Comparison of ENCODE assay signal across 8 cellular contexts in the genomic region with DNA sequence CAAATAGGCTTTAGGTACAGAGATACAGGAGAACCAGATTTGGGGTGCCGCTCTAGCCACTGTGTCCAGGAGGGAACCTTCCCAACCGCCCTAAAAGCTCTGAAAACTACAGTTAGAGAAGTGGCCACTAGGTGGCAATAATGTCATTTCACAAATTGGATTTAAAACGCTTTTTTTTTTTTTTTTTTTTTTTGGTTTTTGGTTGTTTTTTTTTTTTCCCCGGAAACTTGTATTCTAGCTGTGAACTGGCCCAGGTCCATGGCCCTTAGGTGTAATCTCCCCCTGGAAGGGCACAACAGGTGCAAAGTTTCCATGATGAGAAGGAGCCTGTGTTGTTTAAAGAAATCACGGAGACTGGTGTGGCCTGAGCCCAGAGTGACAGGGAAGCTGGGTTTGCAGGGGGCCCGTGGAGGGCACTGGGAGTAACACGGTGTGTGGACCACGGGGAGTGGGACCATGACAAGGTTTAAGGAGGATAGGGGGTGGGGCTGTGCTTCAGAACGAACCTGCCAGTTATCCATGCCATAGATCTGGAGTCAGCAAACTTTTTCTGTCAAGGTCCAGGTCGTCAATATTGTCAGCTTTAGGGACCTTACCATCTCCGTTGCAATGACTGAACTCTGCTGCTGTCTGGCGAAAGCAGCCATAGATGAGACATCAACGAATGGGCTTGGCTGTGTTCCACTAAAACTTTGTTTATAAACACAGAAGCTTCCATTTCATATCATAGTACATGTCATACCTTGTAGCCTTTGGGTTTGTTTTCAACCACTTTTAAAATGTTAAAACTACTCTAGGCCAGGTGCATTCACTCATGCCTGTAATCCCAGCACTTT. TPM values are rescaled to one million over a fixed set of nuclear protein-coding genes. Genes with fewer than 3 reads are reported as not detected.
A peak's percentile ranks its signal among the peaks of the same experiment; 100 is the strongest.
DNase-seq lines count a peak whose midpoint lies in the region; ATAC-seq and TF ChIP-seq lines count a peak whose summit lies in the region.

No MANE protein-coding gene starts in this region.

- peak; percentile 47 for TF ChIP-seq CTCF in mucosa of descending colon (IDR thresholded peaks at IDR 0.05)
- TF ChIP-seq CTCF in type B pancreatic cell (conservative IDR thresholded peaks at IDR 0.05), result peak; percentile 82

- POLR2A ChIA-PET in activated naive CD8-positive, alpha-beta T cell treated with anti-CD3 and anti-CD28 coated beads, Interleukin-2, amount 10 ng/mL, durations not matched to agents 7 days and 5 days (lab: Charles Lee), result interaction anchor here (0.6 to 1.0 kb wide), 3 partner anchors 425 to 1138 kb away, joined by 3 to 4 read pairs (median 3); no protein-coding TSS in a partner anchor

- no peak overlapping the region for H3K4me3 Mint-ChIP-seq in activated naive CD8-positive, alpha-beta T cell treated with anti-CD3 and anti-CD28 coated beads, Interleukin-2, amount 10 ng/mL, durations not matched to agents 7 days and 5 days
- no peak overlapping the region for H3K4me3 Mint-ChIP-seq in activated naive CD8-positive, alpha-beta T cell treated with anti-CD3 and anti-CD28 coated beads for 36 hours
- H3K4me3 Mint-ChIP-seq in T-helper 2 cell treated with Interferon-gamma antibody and Interleukin-4, amounts not matched to agents 5 μg/mL and 100 μg/mL, for 36 hours, result no peak overlapping the region
- no peak overlapping the region for H3K4me3 Mint-ChIP-seq in type B pancreatic cell

- H3K27me3 Mint-ChIP-seq in activated naive CD8-positive, alpha-beta T cell treated with anti-CD3 and anti-CD28 coated beads, Interleukin-2, amount 10 ng/mL, durations not matched to agents 7 days and 5 days, result peaks cover 4% of the 10 kb centered on the region
- peaks cover 8% of the 10 kb centered on the region for H3K27me3 Mint-ChIP-seq in activated naive CD8-positive, alpha-beta T cell treated with anti-CD3 and anti-CD28 coated beads for 36 hours
- no peaks in the 10 kb centered on the region for H3K27me3 Mint-ChIP-seq in T-helper 2 cell treated with Interferon-gamma antibody and Interleukin-4, amounts not matched to agents 5 μg/mL and 100 μg/mL, for 36 hours (ENCODE audit: low read depth)
- H3K27me3 Mint-ChIP-seq in type B pancreatic cell, result peaks cover 19% of the 10 kb centered on the region

- no peaks in the 10 kb centered on the region for H3K9me3 ChIP-seq in mucosa of descending colon

- H3K36me3 ChIP-seq in mucosa of descending colon (ENCODE audit: low read depth), result no peaks in the 10 kb centered on the region

- H3K4me1 Mint-ChIP-seq in activated naive CD8-positive, alpha-beta T cell treated with anti-CD3 and anti-CD28 coated beads, Interleukin-2, amount 10 ng/mL, durations not matched to agents 7 days and 5 days, result no peaks in the 10 kb centered on the region
- peaks cover 5% of the 10 kb centered on the region for H3K4me1 Mint-ChIP-seq in activated naive CD8-positive, alpha-beta T cell treated with anti-CD3 and anti-CD28 coated beads for 36 hours
- peaks cover 3% of the 10 kb centered on the region for H3K4me1 Mint-ChIP-seq in T-helper 2 cell treated with Interferon-gamma antibody and Interleukin-4, amounts not matched to agents 5 μg/mL and 100 μg/mL, for 36 hours (ENCODE audit: low read depth)
- no peaks in the 10 kb centered on the region for H3K4me1 Mint-ChIP-seq in type B pancreatic cell (ENCODE audit: unreplicated experiment)

- no peak for DNase-seq in activated naive CD8-positive, alpha-beta T cell treated with anti-CD3 and anti-CD28 coated beads, Interleukin-2, amount 10 ng/mL, durations not matched to agents 7 days and 5 days
- DNase-seq in activated naive CD8-positive, alpha-beta T cell treated with anti-CD3 and anti-CD28 coated beads for 36 hours, result no peak
- DNase-seq in NCI-H146 treated with DMSO at 0.1 percent for 48 hours (lab: John Stamatoyannopoulos, UW; ENCODE audit: unreplicated experiment), result peak; percentile 60
- peak; percentile 23 for DNase-seq in T-helper 2 cell treated with Interferon-gamma antibody and Interleukin-4, amounts not matched to agents 5 μg/mL and 100 μg/mL, for 36 hours (ENCODE audit: low spot score)
- DNase-seq in effector CD8-positive, alpha-beta T cell (lab: John Stamatoyannopoulos, UW), result peak; percentile 24
- peak in 1 of 3 donors; percentile 81 for DNase-seq in mucosa of descending colon
- no peak for DNase-seq in type B pancreatic cell (ENCODE audit: extremely low spot score, unreplicated experiment)

- H3K4me1 ChIP-seq in mucosa of descending colon (ENCODE audit: low read depth), result no peaks in the 10 kb centered on the region

- no peaks in the 10 kb centered on the region for H3K9me3 Mint-ChIP-seq in activated naive CD8-positive, alpha-beta T cell treated with anti-CD3 and anti-CD28 coated beads, Interleukin-2, amount 10 ng/mL, durations not matched to agents 7 days and 5 days
- no peaks in the 10 kb centered on the region for H3K9me3 Mint-ChIP-seq in activated naive CD8-positive, alpha-beta T cell treated with anti-CD3 and anti-CD28 coated beads for 36 hours
- H3K9me3 Mint-ChIP-seq in T-helper 2 cell treated with Interferon-gamma antibody and Interleukin-4, amounts not matched to agents 5 μg/mL and 100 μg/mL, for 36 hours, result no peaks in the 10 kb centered on the region
- H3K9me3 Mint-ChIP-seq in type B pancreatic cell, result no peaks in the 10 kb centered on the region

- H3K27ac Mint-ChIP-seq in activated naive CD8-positive, alpha-beta T cell treated with anti-CD3 and anti-CD28 coated beads, Interleukin-2, amount 10 ng/mL, durations not matched to agents 7 days and 5 days, result no peak overlapping the region
- no peak overlapping the region for H3K27ac Mint-ChIP-seq in activated naive CD8-positive, alpha-beta T cell treated with anti-CD3 and anti-CD28 coated beads for 36 hours
- no peak overlapping the region for H3K27ac Mint-ChIP-seq in T-helper 2 cell treated with Interferon-gamma antibody and Interleukin-4, amounts not matched to agents 5 μg/mL and 100 μg/mL, for 36 hours
- no peak overlapping the region for H3K27ac Mint-ChIP-seq in type B pancreatic cell

- peak; percentile 42 for ATAC-seq in activated naive CD8-positive, alpha-beta T cell treated with anti-CD3 and anti-CD28 coated beads, Interleukin-2, amount 10 ng/mL, durations not matched to agents 7 days and 5 days (ENCODE audit: low read depth)
- peak; percentile 54 for ATAC-seq in mucosa of descending colon
- ATAC-seq in GM19452 (IDR thresholded peaks at IDR 0.05; ENCODE audit: unreplicated experiment), result no peak

- intact Hi-C loops in mucosa of descending colon (cut with DNase I, micrococcal nuclease), result loop anchor here in 1 of 2 donors (5.0 to 10.0 kb wide), 2 partner anchors 60 to 463 kb away; no protein-coding TSS in a partner anchor

- no peaks in the 10 kb centered on the region for H3K36me3 Mint-ChIP-seq in activated naive CD8-positive, alpha-beta T cell treated with anti-CD3 and anti-CD28 coated beads, Interleukin-2, amount 10 ng/mL, durations not matched to agents 7 days and 5 days
- no peaks in the 10 kb centered on the region for H3K36me3 Mint-ChIP-seq in activated naive CD8-positive, alpha-beta T cell treated with anti-CD3 and anti-CD28 coated beads for 36 hours
- no peaks in the 10 kb centered on the region for H3K36me3 Mint-ChIP-seq in T-helper 2 cell treated with Interferon-gamma antibody and Interleukin-4, amounts not matched to agents 5 μg/mL and 100 μg/mL, for 36 hours (ENCODE audit: low read depth)
- H3K36me3 Mint-ChIP-seq in type B pancreatic cell, result no peaks in the 10 kb centered on the region

- H3K4me3 ChIP-seq in mucosa of descending colon, result no peak overlapping the region

RNA-seq across cellular contexts. Expression of gene OR1I1, which starts 10.1 kb away (rescaled TPM):
- not detected for total RNA-seq in activated naive CD8-positive, alpha-beta T cell treated with anti-CD3 and anti-CD28 coated beads, Interleukin-2, amount 10 ng/mL, durations not matched to agents 7 days and 5 days
- not detected for total RNA-seq in activated naive CD8-positive, alpha-beta T cell treated with anti-CD3 and anti-CD28 coated beads for 36 hours
- total RNA-seq in mucosa of descending colon, result not detected
- total RNA-seq in type B pancreatic cell (ENCODE audit: low replicate concordance), result not detected in 2 replicates

RNA-seq across cellular contexts. Expression of gene SYDE1, which starts 15.1 kb away (rescaled TPM):
- total RNA-seq in activated naive CD8-positive, alpha-beta T cell treated with anti-CD3 and anti-CD28 coated beads, Interleukin-2, amount 10 ng/mL, durations not matched to agents 7 days and 5 days, result under 1 TPM; 0.33 to 0.34 TPM
- total RNA-seq in activated naive CD8-positive, alpha-beta T cell treated with anti-CD3 and anti-CD28 coated beads for 36 hours, result 1 to 10 TPM; 1.6 to 2.4 TPM
- total RNA-seq in mucosa of descending colon, result 10 to 100 TPM in 1 of 3 donors, 1 to 10 TPM in 2; 3.8 to 32.5 (median 4.1) TPM
- 7.3 and 23.7 TPM in 2 replicates for total RNA-seq in type B pancreatic cell (ENCODE audit: low replicate concordance)

RNA-seq across cellular contexts. Expression of gene CASP14, which starts 42.9 kb away (rescaled TPM):
- total RNA-seq in activated naive CD8-positive, alpha-beta T cell treated with anti-CD3 and anti-CD28 coated beads, Interleukin-2, amount 10 ng/mL, durations not matched to agents 7 days and 5 days, result not detected
- total RNA-seq in activated naive CD8-positive, alpha-beta T cell treated with anti-CD3 and anti-CD28 coated beads for 36 hours, result not detected
- not detected for total RNA-seq in mucosa of descending colon
- total RNA-seq in type B pancreatic cell (ENCODE audit: low replicate concordance), result not detected in 2 replicates

Comparison
In these comparisons a context has a peak if more than half of its experiments do, and no peak if none do; other contexts are left out.
1. DNase-seq: peak in NCI-H146 treated with DMSO at 0.1 percent for 48 hours (single experiment), T-helper 2 cell treated with Interferon-gamma antibody and Interleukin-4, amounts not matched to agents 5 μg/mL and 100 μg/mL, for 36 hours (single experiment) and effector CD8-positive, alpha-beta T cell (single experiment); none in activated naive CD8-positive, alpha-beta T cell treated with anti-CD3 and anti-CD28 coated beads, Interleukin-2, amount 10 ng/mL, durations not matched to agents 7 days and 5 days (single experiment), activated naive CD8-positive, alpha-beta T cell treated with anti-CD3 and anti-CD28 coated beads for 36 hours (single experiment) and type B pancreatic cell (single experiment).